ENCODE assay signal across 8 cellular contexts in genomic region chr12:92570056-92570753, GRCh38.
DNase-seq lines count a peak whose midpoint lies in the region; ATAC-seq, FAIRE-seq and TF ChIP-seq lines count a peak whose summit lies in the region.

No MANE protein-coding gene starts in this region.

- peaks cover 3% of the 10 kb centered on the region for H3K9me3 ChIP-seq in RWPE2 (ENCODE audit: severe bottlenecking)
- H3K9me3 ChIP-seq in smooth muscle cell (replicated peaks; ENCODE audit: low read depth): no peaks in the 10 kb centered on the region

- no peak overlapping the region for H3K4me2 ChIP-seq in smooth muscle cell

- H4K20me1 ChIP-seq in smooth muscle cell (ENCODE audit: low read depth): no peaks in the 10 kb centered on the region

- peak; percentile 66 for TF ChIP-seq CTCF in AG09319 (IDR thresholded peaks at IDR 0.05; ENCODE audit: low read depth, low read length)
- TF ChIP-seq CTCF in RWPE2 (IDR thresholded peaks at IDR 0.05; ENCODE audit: poor library complexity, severe bottlenecking): peak; percentile 82
- TF ChIP-seq CTCF in smooth muscle cell (IDR thresholded peaks at IDR 0.05; ENCODE audit: borderline replicate concordance, insufficient read depth, poor library complexity, severe bottlenecking): peak; percentile 80

- H3K27me3 ChIP-seq in RWPE2 (ENCODE audit: insufficient read depth, poor library complexity, severe bottlenecking) (no peaks in the 10 kb centered on the region), smooth muscle cell (ENCODE audit: low read depth) (no peaks in the 10 kb centered on the region)

- H3K27ac ChIP-seq in RWPE2 (ENCODE audit: poor library complexity, severe bottlenecking) (no peak overlapping the region), smooth muscle cell (ENCODE audit: low read depth) (no peak overlapping the region)

- H3F3A ChIP-seq in smooth muscle cell (ENCODE audit: low read depth): no peaks in the 10 kb centered on the region

- no peak overlapping the region for H2AFZ ChIP-seq in smooth muscle cell (ENCODE audit: low read depth)

- H3K9ac ChIP-seq in smooth muscle cell (ENCODE audit: low read depth): no peak overlapping the region

- ATAC-seq in HG02642 (IDR thresholded peaks at IDR 0.05; ENCODE audit: poor library complexity, unreplicated experiment): peak; percentile 86
- peak; percentile 84 for ATAC-seq in RWPE2 (ENCODE audit: low read depth)

- H3K79me2 ChIP-seq in smooth muscle cell (ENCODE audit: low read depth): no peaks in the 10 kb centered on the region

- H3K4me3 ChIP-seq in RWPE2 (ENCODE audit: severe bottlenecking) (no peak overlapping the region), smooth muscle cell (no peak overlapping the region)

- 25% methylated on average over 4 of the region's 4 CpGs for WGBS in smooth muscle cell (ENCODE audit: low lambda C conversion rate)

- H3K4me1 ChIP-seq in RWPE2 (ENCODE audit: insufficient read depth, poor library complexity, severe bottlenecking) (peaks cover 11% of the 10 kb centered on the region), smooth muscle cell (ENCODE audit: low read depth) (no peaks in the 10 kb centered on the region)

- H3K36me3 ChIP-seq in RWPE2 (ENCODE audit: low read depth) (no peaks in the 10 kb centered on the region), smooth muscle cell (ENCODE audit: low read depth) (no peaks in the 10 kb centered on the region)

- TF ChIP-seq POLR2A in GM12891 (IDR thresholded peaks at IDR 0.05; ENCODE audit: low read depth, low read length): no peak

- peak; percentile 92 for FAIRE-seq in GM12891 (lab: Jason Lieb, UNC)

- peak; percentile 67 for DNase-seq in AG09319 (ENCODE audit: extremely low read depth, low read depth)
- DNase-seq in GM12891 (ENCODE audit: insufficient read length, low spot score): no peak
- peak; percentile 84 for DNase-seq in NAMALWA (ENCODE audit: low spot score)
- no peak for DNase-seq in RWPE2 (ENCODE audit: low spot score)
- peak; percentile 61 for DNase-seq in brain pericyte (ENCODE audit: low read depth, low spot score)
- DNase-seq in iPS DF 4.7 (ENCODE audit: extremely low read depth, low spot score): peak; percentile 84
- no peak for DNase-seq in smooth muscle cell (lab: John Stamatoyannopoulos, UW; ENCODE audit: unreplicated experiment)

TF ChIP-seq in GM12891, 5 proteins besides CTCF, POLR2A, EP300 and RAD21:
- no peak for TF ChIP-seq PAX5 (IDR thresholded peaks at IDR 0.05; ENCODE audit: insufficient read depth, low read length, severe bottlenecking)
- TF ChIP-seq SPI1 (IDR thresholded peaks at IDR 0.05; ENCODE audit: low read depth, low read length): no peak
- no peak for TF ChIP-seq POLR2AphosphoS5 (IDR thresholded peaks at IDR 0.05; ENCODE audit: low read depth, low read length)
- no peak for TF ChIP-seq TAF1 (IDR thresholded peaks at IDR 0.05; ENCODE audit: low read depth, low read length)
- TF ChIP-seq POU2F2 (IDR thresholded peaks at IDR 0.05; ENCODE audit: low read depth, low read length): no peak

Comparison
In these comparisons a context has a peak if more than half of its experiments do, and no peak if none do; other contexts are left out.
1. DNase-seq: peak in AG09319 (single experiment), NAMALWA (single experiment), brain pericyte (single experiment) and iPS DF 4.7 (single experiment); none in GM12891 (single experiment), RWPE2 (single experiment) and smooth muscle cell (single experiment).
2. Peak in every context shown above with its lines, with median percentiles within 50 percentile points of each other: CTCF ChIP-seq.